ENCODE assay signal across 9 cellular contexts in genomic region chr16:55073830-55074229, GRCh38.
"Had no signal": no experiment of that assay in that cellular context is flagged by ENCODE, and none has a peak within 500 bp of the region (broad histone marks: within the 10 kb centered on the region; RNA-seq: fewer than 3 reads in every experiment).

No MANE protein-coding gene starts in this region.

- H2AFZ ChIP-seq: GM23248 had no signal

- H3K4me1 ChIP-seq: HAP-1 had no signal

- H3K27ac ChIP-seq: GM23248, HL-60 had no signal

- FAIRE-seq: K562 had no signal

- H3K4me3 ChIP-seq: GM23248, HAP-1, K562 had no signal

- H3K36me3 ChIP-seq: HAP-1 had no signal

- H3K9me3 ChIP-seq: HAP-1 had no signal

- DNase-seq: GM23248, GOT3, H7, HFFc6, IMR-90 had no signal

- H3K9ac ChIP-seq: GM23248 had no signal

- ATAC-seq: HCT116, K562 had no signal
